ENCODE assay signal across 4 cellular contexts in the genomic region with DNA sequence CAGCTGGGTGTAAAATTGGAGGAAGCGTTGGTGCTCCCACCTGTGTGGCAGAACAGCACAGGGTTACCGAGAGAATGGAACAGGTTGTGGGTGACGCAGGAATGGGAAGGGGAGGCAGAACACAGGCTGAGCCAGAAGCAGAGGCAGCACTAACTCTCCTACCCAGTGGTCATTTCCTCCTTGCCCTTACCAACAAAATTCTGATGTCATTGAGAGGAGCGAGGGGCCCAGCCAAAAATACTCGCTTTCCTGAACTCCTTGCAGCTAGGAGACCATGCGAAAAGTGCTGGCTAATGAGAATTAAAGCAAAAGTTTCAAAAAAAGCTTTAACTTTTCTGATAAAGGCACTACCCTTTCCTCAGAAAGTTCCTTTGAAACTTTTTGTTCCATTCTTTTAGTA. TPM values are rescaled to one million over a fixed set of nuclear protein-coding genes. Genes with fewer than 3 reads are reported as not detected.
"Had no signal": no experiment of that assay in that cellular context is flagged by ENCODE, and none has a peak within 500 bp of the region (broad histone marks: within the 10 kb centered on the region; RNA-seq: fewer than 3 reads in every experiment).

No MANE protein-coding gene starts in this region.

- H2AFZ ChIP-seq: GM23248 had no signal

- H3K4me3 Mint-ChIP-seq: H9, IgD-negative memory B cell had no signal

- H3K9ac ChIP-seq: GM23248 had no signal

- H3K4me1 Mint-ChIP-seq: IgD-negative memory B cell had no signal

- H3K4me3 ChIP-seq: GM23248 had no signal

- H3K27ac Mint-ChIP-seq: H9, IgD-negative memory B cell had no signal

- H3K36me3 Mint-ChIP-seq: IgD-negative memory B cell had no signal

- H3K9me3 Mint-ChIP-seq: H9 had no signal

- DNase-seq: H9 had no signal

- H3K27ac ChIP-seq: GM23248, HL-60 had no signal

RNA-seq across cellular contexts. Expression of a gene that starts 54.4 kb away (rescaled TPM):
- polyA plus RNA-seq: IgD-negative memory B cell had no signal
